Comparison of ENCODE assay signal across 9 cellular contexts in the genomic region with DNA sequence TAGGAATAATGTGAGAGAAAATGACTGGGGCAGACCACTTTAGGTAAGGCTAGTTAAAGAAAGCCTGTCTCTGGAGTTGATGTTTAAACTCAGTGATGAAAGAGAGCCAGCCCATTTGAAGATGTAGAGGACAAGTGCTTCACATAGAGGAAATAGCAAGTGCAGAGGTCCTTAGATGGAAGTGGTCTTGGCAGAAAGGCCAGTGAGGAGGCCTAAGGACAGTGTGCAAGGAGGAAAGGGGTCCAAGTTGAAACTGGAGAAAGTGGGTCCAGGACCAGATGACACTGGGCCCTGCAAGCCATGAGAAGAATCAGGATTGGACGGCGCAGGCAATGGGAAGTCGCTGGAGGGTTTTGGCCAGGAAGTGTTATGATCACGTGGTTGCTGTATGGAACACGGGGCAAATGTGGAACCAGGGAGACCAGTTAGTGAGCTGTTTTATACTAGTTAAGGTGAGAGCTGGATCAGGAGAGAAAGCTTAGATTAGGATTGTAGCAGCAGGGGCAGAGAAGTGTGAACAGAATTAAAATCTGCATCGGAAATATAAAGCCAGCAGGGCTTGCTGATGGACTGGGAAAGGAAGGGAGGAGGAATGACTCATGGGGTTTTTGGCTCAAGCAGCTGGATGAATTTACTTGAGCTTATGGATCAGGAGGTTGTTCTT. TPM values are rescaled to one million over a fixed set of nuclear protein-coding genes. Genes with fewer than 3 reads are reported as not detected.
DNase-seq lines count a peak whose midpoint lies in the region; ATAC-seq, FAIRE-seq and TF ChIP-seq lines count a peak whose summit lies in the region.
"Had no signal": no experiment of that assay in that cellular context is flagged by ENCODE, and none has a peak within 500 bp of the region (broad histone marks: within the 10 kb centered on the region; RNA-seq: fewer than 3 reads in every experiment).

No MANE protein-coding gene starts in this region.

- H3K27me3 ChIP-seq in breast epithelium, result no peaks in the 10 kb centered on the region

- H3K4me1 ChIP-seq in breast epithelium, result peaks cover 0 to 7% of the 10 kb centered on the region in 2 donors

- no peak for ATAC-seq in HG03095 (IDR thresholded peaks at IDR 0.05; ENCODE audit: unreplicated experiment)

- TF ChIP-seq CTCF in NB4 (IDR thresholded peaks at IDR 0.05; ENCODE audit: low read depth, low read length), result no peak
- no peak for TF ChIP-seq CTCF in breast epithelium (IDR thresholded peaks at IDR 0.05)

- H3K36me3 ChIP-seq in breast epithelium, result no peaks in the 10 kb centered on the region

- TF ChIP-seq POLR2A in NB4 (IDR thresholded peaks at IDR 0.05; ENCODE audit: extremely low read depth, insufficient read length) (no peak), breast epithelium (IDR thresholded peaks at IDR 0.05) (no peak)

- intact Hi-C loops in breast epithelium (cut with DNase I; ENCODE audit: low total_unique reads), result no loop called here

- H3K9me3 ChIP-seq in breast epithelium, result no peaks in the 10 kb centered on the region

- H3K27ac ChIP-seq in breast epithelium, result peak overlapping the region in 1 of 2 donors; percentile 45
- H3K27ac ChIP-seq: C4-2B had no signal

- DNase-seq in NCI-H82 (lab: John Stamatoyannopoulos, UW) (peak; percentile 67), NCI-H82 treated with DMSO at 0.1 percent for 48 hours (lab: John Stamatoyannopoulos, UW; ENCODE audit: unreplicated experiment) (no peak), NB4 (ENCODE audit: low read depth) (peak; percentile 34), breast epithelium (ENCODE audit: low spot score in 2 of 2) (no peak), lung microvascular endothelial cell (ENCODE audit: low read depth in 2 of 2) (peak; percentile 73 to 84), urothelium cell line (ENCODE audit: low spot score) (peak; percentile 54), COR-L47 (lab: John Stamatoyannopoulos, UW) (no peak)

- no peak overlapping the region for H3K4me3 ChIP-seq in NB4 (ENCODE audit: low read depth, low read length)
- H3K4me3 ChIP-seq in breast epithelium, result peak overlapping the region; percentile 14 to 51 (median 16)

- FAIRE-seq in urothelium cell line (lab: Jason Lieb, UNC), result no peak

RNA-seq across cellular contexts. Expression of a gene that starts 48.0 kb away (rescaled TPM):
- total RNA-seq in breast epithelium (not detected), lung microvascular endothelial cell (1.7 TPM in 1 of 2 replicates, not detected in the other)

Comparison
In these comparisons a context has a peak if more than half of its experiments do, and no peak if none do; other contexts are left out.
1. DNase-seq: peak in NCI-H82 (single experiment), NB4 (single experiment), lung microvascular endothelial cell (2 of 2) and urothelium cell line (single experiment); none in NCI-H82 treated with DMSO at 0.1 percent for 48 hours (single experiment), breast epithelium (0 of 2) and COR-L47 (single experiment).